Comparison of ENCODE assay signal across 26 cellular contexts in genomic region chr20:57987659-57988058, GRCh38.
DNase-seq lines count a peak whose midpoint lies in the region; ATAC-seq, FAIRE-seq and TF ChIP-seq lines count a peak whose summit lies in the region.
"Had no signal": no experiment of that assay in that cellular context is flagged by ENCODE, and none has a peak within 500 bp of the region (broad histone marks: within the 10 kb centered on the region; RNA-seq: fewer than 3 reads in every experiment).

No MANE protein-coding gene starts in this region.

- no peak overlapping the region for H2AFZ ChIP-seq in neural progenitor cell (replicated peaks)
- H2AFZ ChIP-seq: GM23338 had no signal

- H3K9ac ChIP-seq in colonic mucosa (ENCODE audit: low read depth in 2 of 2, low read length in 2 of 2) (no peak overlapping the region), neural progenitor cell (no peak overlapping the region)

- no peaks in the 10 kb centered on the region for H4K20me1 ChIP-seq in neural progenitor cell (ENCODE audit: low read depth)

- no peak overlapping the region for H3K4me3 ChIP-seq in HEK293 (ENCODE audit: low read depth, low read length)
- H3K4me3 ChIP-seq in colonic mucosa, result no peak overlapping the region
- H3K4me3 ChIP-seq in small intestine (ENCODE audit: low read depth in 1 of 2, low read length in 2 of 2), result no peak overlapping the region
- no peak overlapping the region for H3K4me3 ChIP-seq in neural progenitor cell
- H3K4me3 ChIP-seq: GM12878, GM23338, HAP-1, SJSA1 had no signal

- WGBS in small intestine, 3 donors, result 38 to 76% (median 53%) methylated on average over 6 of the region's 6 CpGs

- intact Hi-C loops in colonic mucosa (cut with DNase I), result no loop called here

- no peak for ATAC-seq in HG02885 (IDR thresholded peaks at IDR 0.05; ENCODE audit: poor library complexity, unreplicated experiment)
- ATAC-seq: CD8-positive, alpha-beta T cell; GM12878; GM23338; PC-3 had no signal

- H3K27ac ChIP-seq in HEK293 (ENCODE audit: extremely low read depth, low read depth, low read length) (no peak overlapping the region), colonic mucosa (no peak overlapping the region), small intestine (ENCODE audit: low read depth in 1 of 2, low read length in 1 of 2) (no peak overlapping the region), neural progenitor cell (no peak overlapping the region)
- H3K27ac ChIP-seq: C4-2B, SJSA1 had no signal

- no peak overlapping the region for H3K4me3 Mint-ChIP-seq in neural progenitor cell
- H3K4me3 Mint-ChIP-seq: B cell; CD8-positive, alpha-beta T cell; GM23338 had no signal

- H3K9me3 ChIP-seq in HEK293 (ENCODE audit: control insufficient read depth, insufficient read depth, low read depth, low read length) (no peaks in the 10 kb centered on the region), colonic mucosa (no peaks in the 10 kb centered on the region), small intestine (ENCODE audit: control insufficient read depth, low read depth) (no peaks in the 10 kb centered on the region), neural progenitor cell (ENCODE audit: low read depth) (no peaks in the 10 kb centered on the region)
- H3K9me3 ChIP-seq: HAP-1, SJSA1 had no signal

- TF ChIP-seq CTCF in HEK293 (tag by site-specific recombination; IDR thresholded peaks at IDR 0.05) (no peak), colonic mucosa (IDR thresholded peaks at IDR 0.05) (no peak), neural progenitor cell (IDR thresholded peaks at IDR 0.05) (no peak)

- H3K4me1 ChIP-seq in HEK293 (ENCODE audit: control insufficient read depth, insufficient read depth, low read length) (no peaks in the 10 kb centered on the region), colonic mucosa (peaks cover 6% of the 10 kb centered on the region), small intestine (ENCODE audit: control insufficient read depth in 2 of 2, insufficient read depth in 1 of 2, low read depth in 1 of 2, low read length in 1 of 2) (no peaks in the 10 kb centered on the region), neural progenitor cell (no peaks in the 10 kb centered on the region)
- H3K4me1 ChIP-seq: HAP-1 had no signal

- H3K4me1 Mint-ChIP-seq in neural progenitor cell, result peaks cover 12% of the 10 kb centered on the region
- H3K4me1 Mint-ChIP-seq: B cell, GM23338 had no signal

- POLR2A ChIA-PET in HEK293 (lab: Yijun Ruan, JAX), result no interaction called here

- H3K27me3 Mint-ChIP-seq in neural progenitor cell (ENCODE audit: insufficient read depth, low read depth), result no peaks in the 10 kb centered on the region

- CTCF ChIA-PET in HEK293 (lab: Yijun Ruan, JAX), result no interaction called here

- H3K27ac Mint-ChIP-seq in neural progenitor cell, result no peak overlapping the region
- H3K27ac Mint-ChIP-seq: B cell; CD8-positive, alpha-beta T cell; GM23338 had no signal

- H3K27me3 ChIP-seq in colonic mucosa (no peaks in the 10 kb centered on the region), small intestine (ENCODE audit: control insufficient read depth in 2 of 2, insufficient read depth in 2 of 2, low read length in 2 of 2) (no peaks in the 10 kb centered on the region), neural progenitor cell (no peaks in the 10 kb centered on the region)
- H3K27me3 ChIP-seq: SJSA1 had no signal

- no peaks in the 10 kb centered on the region for H3K79me2 ChIP-seq in neural progenitor cell (ENCODE audit: low read depth)

- H3K36me3 ChIP-seq in HEK293 (ENCODE audit: control insufficient read depth in 2 of 2, insufficient read depth in 1 of 2, low read length in 2 of 2), result no peaks in the 10 kb centered on the region
- no peaks in the 10 kb centered on the region for H3K36me3 ChIP-seq in colonic mucosa
- no peaks in the 10 kb centered on the region for H3K36me3 ChIP-seq in small intestine (ENCODE audit: control insufficient read depth in 2 of 2, insufficient read depth in 2 of 2, low read length in 2 of 2)
- no peaks in the 10 kb centered on the region for H3K36me3 ChIP-seq in neural progenitor cell
- H3K36me3 ChIP-seq: HAP-1, SJSA1 had no signal

- H3K36me3 Mint-ChIP-seq in neural progenitor cell, result no peaks in the 10 kb centered on the region
- H3K36me3 Mint-ChIP-seq: CD8-positive, alpha-beta T cell had no signal

- no peak for DNase-seq in HTR-8/SVneo (ENCODE audit: insufficient read length, low spot score)
- peak; percentile 80 for DNase-seq in colonic mucosa
- DNase-seq in small intestine, result peak; percentile 29
- DNase-seq in neural progenitor cell (ENCODE audit: low spot score), result no peak
- no peak for DNase-seq in inferior parietal cortex (ENCODE audit: extremely low spot score)
- DNase-seq: CD8-positive, alpha-beta T cell; DMS 273 treated with DMSO at 0.1 percent for 48 hours; DMS79; EL; GDM1; NCI-H1048; NCI-H187; NCI-H2107; NCI-H2227 treated with DMSO at 0.1 percent for 48 hours; NCI-H526 treated with DMSO at 0.1 percent for 48 hours; NK-92 treated with Interleukin-12 subunit alpha and Interleukin-12 subunit beta, amount 100 ng/mL, for 24 hours; PC-3; Right ventricle myocardium superior had no signal

- FAIRE-seq in HTR-8/SVneo (lab: Jason Lieb, UNC) (peak; percentile 98), small intestine (lab: Jason Lieb, UNC) (no peak)
- FAIRE-seq: GM12878 had no signal

- no peak overlapping the region for H3K4me2 ChIP-seq in neural progenitor cell
- H3K4me2 ChIP-seq: GM23338 had no signal

- no peaks in the 10 kb centered on the region for H3K9me3 Mint-ChIP-seq in neural progenitor cell
- H3K9me3 Mint-ChIP-seq: CD8-positive, alpha-beta T cell; GM23338 had no signal

- no peaks in the 10 kb centered on the region for H3F3A ChIP-seq in neural progenitor cell (ENCODE audit: low read depth)

TF ChIP-seq in HEK293, 187 proteins besides CTCF, POLR2A, EP300 and RAD21:
- peak; percentile 33; the same call in 1 of the 2 replicates for TF ChIP-seq ZEB2 (tag by site-specific recombination; IDR thresholded peaks at IDR 0.05)
- TF ChIP-seq ZNF169 (tag by site-specific recombination; IDR thresholded peaks at IDR 0.05), result no peak
TF ChIP-seq in HEK293: peak in this region for 1.

Comparison
In these comparisons a context has a peak if more than half of its experiments do, and no peak if none do; other contexts are left out.
1. DNase-seq: peak in colonic mucosa (single experiment) and small intestine (single experiment); none in HTR-8/SVneo (single experiment), neural progenitor cell (single experiment) and inferior parietal cortex (single experiment).